In the genomic region with DNA sequence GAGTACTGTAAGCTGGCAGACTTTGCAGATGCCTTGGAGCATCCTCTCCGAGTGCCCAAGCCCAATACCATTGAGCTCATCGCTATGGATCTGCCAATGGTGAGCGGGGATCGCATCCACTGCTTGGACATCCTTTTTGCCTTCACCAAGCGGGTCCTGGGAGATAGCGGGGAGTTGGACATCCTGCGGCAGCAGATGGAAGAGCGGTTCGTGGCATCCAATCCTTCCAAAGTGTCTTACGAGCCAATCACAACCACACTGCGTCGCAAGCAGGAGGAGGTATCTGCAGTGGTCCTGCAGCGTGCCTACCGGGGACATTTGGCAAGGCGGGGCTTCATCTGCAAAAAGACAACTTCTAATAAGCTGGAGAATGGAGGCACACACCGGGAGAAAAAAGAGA, we compare ENCODE assay signal across 36 cellular contexts. TPM values are rescaled to one million over a fixed set of nuclear protein-coding genes. Genes with fewer than 3 reads are reported as not detected.
"Had no signal": no experiment of that assay in that cellular context is flagged by ENCODE, and none has a peak within 500 bp of the region (broad histone marks: within the 10 kb centered on the region; RNA-seq: fewer than 3 reads in every experiment).

No MANE protein-coding gene starts in this region.

- DNase-seq: activated CD4-positive, alpha-beta memory T cell treated with anti-CD3 and anti-CD28 coated beads, Interleukin-2, amount 10 ng/mL, durations not matched to agents 7 days and 5 days; activated CD4-positive, alpha-beta T cell treated with anti-CD3 and anti-CD28 coated beads for 1 hour; activated CD4-positive, alpha-beta T cell treated with anti-CD3 and anti-CD28 coated beads for 36 hours; activated CD4-positive, alpha-beta T cell treated with anti-CD3 and anti-CD28 coated beads for 48 hours; activated CD4-positive, alpha-beta T cell treated with anti-CD3 and anti-CD28 coated beads, Interleukin-2, amount 10 ng/mL, durations not matched to agents 7 days and 5 days; activated CD4-positive, alpha-beta T cell treated with anti-CD3 and anti-CD28 coated beads, Interleukin-2, amount 50 U/mL, for 48 hours; activated CD4-positive, CD25-positive, alpha-beta regulatory T cell; activated CD8-positive, alpha-beta memory T cell treated with anti-CD3 and anti-CD28 coated beads for 24 hours; activated CD8-positive, alpha-beta memory T cell treated with anti-CD3 and anti-CD28 coated beads, Interleukin-2, amount 10 ng/mL, durations not matched to agents 7 days and 5 days; activated CD8-positive, alpha-beta memory T cell treated with anti-CD3 and anti-CD28 coated beads, Interleukin-2, amount 50 U/mL, for 48 hours; activated CD8-positive, alpha-beta T cell treated with anti-CD3 and anti-CD28 coated beads, Interleukin-2, amount 10 ng/mL, durations not matched to agents 7 days and 5 days; activated effector memory CD4-positive, alpha-beta T cell treated with Interleukin-2 at 50 U/mL for 16 hours; activated gamma-delta T cell; activated naive CD4-positive, alpha-beta T cell treated with anti-CD3 and anti-CD28 coated beads, Interleukin-2, amount 10 ng/mL, durations not matched to agents 7 days and 5 days; activated naive CD4-positive, alpha-beta T cell treated with Interleukin-2 at 50 U/mL for 16 hours; activated naive CD8-positive, alpha-beta T cell treated with anti-CD3 and anti-CD28 coated beads, Interleukin-2, amount 10 ng/mL, durations not matched to agents 7 days and 5 days; activated naive CD8-positive, alpha-beta T cell treated with anti-CD3 and anti-CD28 coated beads, Interleukin-2, amount 50 U/mL, for 24 hours; activated T-cell treated with anti-CD3 and anti-CD28 coated beads, Interleukin-2, amount 50 U/mL, for 24 hours; activated T-cell treated with anti-CD3 and anti-CD28 coated beads, Interleukin-2, amount 50 U/mL, for 48 hours; amygdala; anterior cingulate cortex; body of pancreas; brain microvascular endothelial cell; central memory CD4-positive, alpha-beta T cell; SW 1271; T-helper 2 cell; T-helper 9 cell had no signal

- H3K27ac ChIP-seq: ascending aorta, body of pancreas, brain microvascular endothelial cell, breast epithelium, VCaP had no signal

- H3K27me3 Mint-ChIP-seq: activated naive CD8-positive, alpha-beta T cell; activated naive CD8-positive, alpha-beta T cell treated with anti-CD3 and anti-CD28 coated beads, Interleukin-2, amount 50 U/mL, for 24 hours; activated T-cell treated with anti-CD3 and anti-CD28 coated beads, Interleukin-2, amount 50 U/mL, for 24 hours had no signal

- H3K4me1 ChIP-seq: ascending aorta, body of pancreas had no signal

- H3K27me3 ChIP-seq: ascending aorta, body of pancreas, brain microvascular endothelial cell, breast epithelium had no signal

- H3K9me3 Mint-ChIP-seq: activated CD4-positive, alpha-beta memory T cell treated with anti-CD3 and anti-CD28 coated beads, Interleukin-2, amount 10 ng/mL, durations not matched to agents 7 days and 5 days; activated CD4-positive, alpha-beta T cell treated with anti-CD3 and anti-CD28 coated beads, Interleukin-2, amount 10 ng/mL, durations not matched to agents 7 days and 5 days; activated naive CD4-positive, alpha-beta T cell treated with anti-CD3 and anti-CD28 coated beads, Interleukin-2, amount 10 ng/mL, durations not matched to agents 7 days and 5 days; activated naive CD4-positive, alpha-beta T cell treated with anti-CD3 and anti-CD28 coated beads, Interleukin-2, amount 50 U/mL, for 24 hours; activated naive CD8-positive, alpha-beta T cell treated with anti-CD3 and anti-CD28 coated beads, Interleukin-2, amount 10 ng/mL, durations not matched to agents 7 days and 5 days; activated naive CD8-positive, alpha-beta T cell treated with anti-CD3 and anti-CD28 coated beads, Interleukin-2, amount 50 U/mL, for 24 hours; activated T-cell treated with anti-CD3 and anti-CD28 coated beads, Interleukin-2, amount 50 U/mL, for 24 hours; activated T-helper 2 cell treated with anti-CD3 and anti-CD28 coated beads, Interferon-gamma antibody, Interleukin-2, Interleukin-4, amounts not matched to agents 10 μg/mL and 5 μg/mL and 100 μg/mL, durations not matched to agents 14 hours and 24 hours and 36 hours; T-helper 2 cell treated with Interferon-gamma antibody and Interleukin-4, amounts not matched to agents 5 μg/mL and 100 μg/mL, for 36 hours had no signal

- H3K4me3 ChIP-seq: ascending aorta, body of pancreas, breast epithelium had no signal

- H3K4me1 Mint-ChIP-seq: activated CD4-positive, alpha-beta memory T cell treated with anti-CD3 and anti-CD28 coated beads, Interleukin-2, amount 10 ng/mL, durations not matched to agents 7 days and 5 days; activated CD4-positive, alpha-beta T cell treated with anti-CD3 and anti-CD28 coated beads for 36 hours; activated CD4-positive, alpha-beta T cell treated with anti-CD3 and anti-CD28 coated beads, Interleukin-2, amount 10 ng/mL, durations not matched to agents 7 days and 5 days; activated CD8-positive, alpha-beta memory T cell treated with anti-CD3 and anti-CD28 coated beads, Interleukin-2, amount 10 ng/mL, durations not matched to agents 7 days and 5 days; activated naive CD4-positive, alpha-beta T cell treated with anti-CD3 and anti-CD28 coated beads, Interleukin-2, amount 10 ng/mL, durations not matched to agents 7 days and 5 days; activated naive CD4-positive, alpha-beta T cell treated with anti-CD3 and anti-CD28 coated beads, Interleukin-2, amount 50 U/mL, for 24 hours; activated naive CD8-positive, alpha-beta T cell treated with anti-CD3 and anti-CD28 coated beads, Interleukin-2, amount 10 ng/mL, durations not matched to agents 7 days and 5 days; activated naive CD8-positive, alpha-beta T cell treated with anti-CD3 and anti-CD28 coated beads, Interleukin-2, amount 50 U/mL, for 24 hours had no signal

- H3K27ac Mint-ChIP-seq: activated CD4-positive, alpha-beta memory T cell treated with anti-CD3 and anti-CD28 coated beads, Interleukin-2, amount 10 ng/mL, durations not matched to agents 7 days and 5 days; activated CD4-positive, alpha-beta T cell treated with anti-CD3 and anti-CD28 coated beads for 36 hours; activated CD4-positive, alpha-beta T cell treated with anti-CD3 and anti-CD28 coated beads, Interleukin-2, amount 10 ng/mL, durations not matched to agents 7 days and 5 days; activated CD8-positive, alpha-beta memory T cell treated with anti-CD3 and anti-CD28 coated beads, Interleukin-2, amount 10 ng/mL, durations not matched to agents 7 days and 5 days; activated CD8-positive, alpha-beta T cell treated with anti-CD3 and anti-CD28 coated beads, Interleukin-2, amount 10 ng/mL, durations not matched to agents 7 days and 5 days; activated naive CD4-positive, alpha-beta T cell treated with anti-CD3 and anti-CD28 coated beads, Interleukin-2, amount 10 ng/mL, durations not matched to agents 7 days and 5 days; activated naive CD4-positive, alpha-beta T cell treated with anti-CD3 and anti-CD28 coated beads, Interleukin-2, amount 50 U/mL, for 24 hours; activated naive CD8-positive, alpha-beta T cell; activated naive CD8-positive, alpha-beta T cell treated with anti-CD3 and anti-CD28 coated beads, Interleukin-2, amount 10 ng/mL, durations not matched to agents 7 days and 5 days; activated naive CD8-positive, alpha-beta T cell treated with anti-CD3 and anti-CD28 coated beads, Interleukin-2, amount 50 U/mL, for 24 hours; activated T-cell treated with anti-CD3 and anti-CD28 coated beads, Interleukin-2, amount 50 U/mL, for 24 hours; activated T-helper 2 cell treated with anti-CD3 and anti-CD28 coated beads, Interferon-gamma antibody, Interleukin-2, Interleukin-4, amounts not matched to agents 10 μg/mL and 5 μg/mL and 100 μg/mL, durations not matched to agents 14 hours and 24 hours and 36 hours; T-helper 2 cell treated with Interferon-gamma antibody and Interleukin-4, amounts not matched to agents 5 μg/mL and 100 μg/mL, for 36 hours had no signal

- H3K9me3 ChIP-seq: ascending aorta, body of pancreas, breast epithelium had no signal

- ATAC-seq: activated CD4-positive, alpha-beta T cell treated with anti-CD3 and anti-CD28 coated beads for 36 hours; activated CD4-positive, CD25-positive, alpha-beta regulatory T cell treated with anti-CD3 and anti-CD28 coated beads, Interleukin-2, amount 50 U/mL, for 24 hours; activated CD8-positive, alpha-beta memory T cell treated with anti-CD3 and anti-CD28 coated beads, Interleukin-2, amount 10 ng/mL, durations not matched to agents 7 days and 5 days; activated CD8-positive, alpha-beta T cell treated with anti-CD3 and anti-CD28 coated beads, Interleukin-2, amount 10 ng/mL, durations not matched to agents 7 days and 5 days; activated naive CD8-positive, alpha-beta T cell treated with anti-CD3 and anti-CD28 coated beads, Interleukin-2, amount 50 U/mL, for 24 hours; body of pancreas had no signal

- H3K36me3 Mint-ChIP-seq: activated CD8-positive, alpha-beta memory T cell treated with anti-CD3 and anti-CD28 coated beads, Interleukin-2, amount 10 ng/mL, durations not matched to agents 7 days and 5 days; activated naive CD4-positive, alpha-beta T cell treated with anti-CD3 and anti-CD28 coated beads, Interleukin-2, amount 10 ng/mL, durations not matched to agents 7 days and 5 days; activated naive CD4-positive, alpha-beta T cell treated with anti-CD3 and anti-CD28 coated beads, Interleukin-2, amount 50 U/mL, for 24 hours; activated naive CD8-positive, alpha-beta T cell; activated naive CD8-positive, alpha-beta T cell treated with anti-CD3 and anti-CD28 coated beads, Interleukin-2, amount 10 ng/mL, durations not matched to agents 7 days and 5 days had no signal

- H3K36me3 ChIP-seq: ascending aorta, brain microvascular endothelial cell, breast epithelium had no signal

- H3K4me3 Mint-ChIP-seq: activated CD4-positive, alpha-beta memory T cell treated with anti-CD3 and anti-CD28 coated beads, Interleukin-2, amount 10 ng/mL, durations not matched to agents 7 days and 5 days; activated CD4-positive, alpha-beta T cell treated with anti-CD3 and anti-CD28 coated beads for 36 hours; activated CD4-positive, alpha-beta T cell treated with anti-CD3 and anti-CD28 coated beads, Interleukin-2, amount 10 ng/mL, durations not matched to agents 7 days and 5 days; activated CD8-positive, alpha-beta memory T cell treated with anti-CD3 and anti-CD28 coated beads, Interleukin-2, amount 10 ng/mL, durations not matched to agents 7 days and 5 days; activated CD8-positive, alpha-beta T cell treated with anti-CD3 and anti-CD28 coated beads, Interleukin-2, amount 10 ng/mL, durations not matched to agents 7 days and 5 days; activated naive CD4-positive, alpha-beta T cell treated with anti-CD3 and anti-CD28 coated beads, Interleukin-2, amount 10 ng/mL, durations not matched to agents 7 days and 5 days; activated naive CD4-positive, alpha-beta T cell treated with anti-CD3 and anti-CD28 coated beads, Interleukin-2, amount 50 U/mL, for 24 hours; activated naive CD8-positive, alpha-beta T cell; activated naive CD8-positive, alpha-beta T cell treated with anti-CD3 and anti-CD28 coated beads, Interleukin-2, amount 10 ng/mL, durations not matched to agents 7 days and 5 days; activated naive CD8-positive, alpha-beta T cell treated with anti-CD3 and anti-CD28 coated beads, Interleukin-2, amount 50 U/mL, for 24 hours; activated T-cell treated with anti-CD3 and anti-CD28 coated beads, Interleukin-2, amount 50 U/mL, for 24 hours; T-helper 2 cell treated with Interferon-gamma antibody and Interleukin-4, amounts not matched to agents 5 μg/mL and 100 μg/mL, for 36 hours had no signal

- FAIRE-seq: TTC549 had no signal

RNA-seq across cellular contexts. Expression of a gene that starts 41.6 kb away (rescaled TPM):
- total RNA-seq: ascending aorta had no signal
